11 cellular contexts compared by ENCODE assay signal in the genomic region with DNA sequence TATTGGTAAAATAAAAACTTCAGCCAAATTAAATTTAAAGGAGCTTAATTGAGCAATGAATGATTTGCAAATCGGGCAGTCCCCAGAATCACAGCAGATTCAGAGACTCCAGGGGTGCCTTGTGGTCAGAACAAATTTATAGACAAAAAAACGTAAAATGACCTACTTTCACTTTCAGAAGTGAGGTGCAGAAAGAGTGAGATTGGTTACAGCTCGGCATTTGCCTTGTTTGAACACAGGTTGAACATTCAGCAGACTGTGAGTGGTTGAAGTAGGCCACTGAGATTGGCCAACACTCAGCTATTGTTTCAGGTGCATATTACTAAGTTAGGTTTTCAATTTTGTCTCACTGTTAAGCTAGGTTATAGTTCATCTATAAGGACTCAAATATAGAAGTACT.
A peak's percentile ranks its signal among the peaks of the same experiment; 100 is the strongest.
DNase-seq lines count a peak whose midpoint lies in the region; ATAC-seq, FAIRE-seq and TF ChIP-seq lines count a peak whose summit lies in the region.
"Had no signal": no experiment of that assay in that cellular context is flagged by ENCODE, and none has a peak within 500 bp of the region (broad histone marks: within the 10 kb centered on the region; RNA-seq: fewer than 3 reads in every experiment).

No MANE protein-coding gene starts in this region.

- ATAC-seq in A549 (no peak), HG02970 (IDR thresholded peaks at IDR 0.05; ENCODE audit: low FRiP score, unreplicated experiment) (no peak), GM18511 (IDR thresholded peaks at IDR 0.05; ENCODE audit: unreplicated experiment) (no peak), GM18870 (IDR thresholded peaks at IDR 0.05; ENCODE audit: unreplicated experiment) (no peak)

- peak overlapping the region; percentile 51; the same call in 2 of the 3 replicates for H3K4me2 ChIP-seq in A549

- TF ChIP-seq EP300 in A549 (IDR thresholded peaks at IDR 0.05) = no peak

- CTCF ChIA-PET in A549 (lab: Yijun Ruan, JAX) = interaction anchor here (0.9 to 1.0 kb wide), 2 partner anchors 29 to 44 kb away, joined by 3 read pairs; no protein-coding TSS in a partner anchor

- H3K36me3 ChIP-seq in mucosa of rectum (ENCODE audit: control insufficient read depth in 2 of 2, insufficient read depth in 2 of 2, low read length in 2 of 2) = no peaks in the 10 kb centered on the region

- peak overlapping the region; percentile 73 for H3K27ac Mint-ChIP-seq in chondrocyte (ENCODE audit: unreplicated experiment)
- H3K27ac Mint-ChIP-seq: T-helper 2 cell treated with Interferon-gamma antibody and Interleukin-4, amounts not matched to agents 5 μg/mL and 100 μg/mL, for 36 hours had no signal

- POLR2A ChIA-PET in A549 (lab: Yijun Ruan, JAX) = no interaction called here

- H3K27me3 Mint-ChIP-seq in chondrocyte (ENCODE audit: low read depth) = no peaks in the 10 kb centered on the region

- H3K27ac ChIP-seq in A549 = peak overlapping the region; percentile 33 to 37; a peak in 4 of 6 replicates
- H3K27ac ChIP-seq in mucosa of rectum (ENCODE audit: low read depth in 2 of 2, low read length in 2 of 2) = no peak overlapping the region

- H3K4me3 ChIP-seq in A549 (no peak overlapping the region), mucosa of rectum (ENCODE audit: low read length in 2 of 2) (peak overlapping the region; percentile 44 to 63)

- WGBS in A549 (ENCODE audit: missing lambda C conversion rate) = 66% methylated on average over 3 of the region's 3 CpGs

- H3K9me3 Mint-ChIP-seq in chondrocyte (ENCODE audit: low read depth) = peaks cover 10% of the 10 kb centered on the region

- peaks cover 32% of the 10 kb centered on the region for H3K9me3 ChIP-seq in A549
- H3K9me3 ChIP-seq in mucosa of rectum (ENCODE audit: control insufficient read depth in 2 of 2, low read length in 2 of 2) = no peaks in the 10 kb centered on the region

- TF ChIP-seq RAD21 in A549 (conservative IDR thresholded peaks at IDR 0.05 in 1 of 2, IDR thresholded peaks at IDR 0.05 in 1 of 2) = no peak

- no peak for TF ChIP-seq POLR2A in A549 (IDR thresholded peaks at IDR 0.05; ENCODE audit: low read length)

- TF ChIP-seq CTCF in A549 (IDR thresholded peaks at IDR 0.05) (no peak), chondrocyte (IDR thresholded peaks at IDR 0.05) (no peak)

- no peak for FAIRE-seq in A549 (lab: Jason Lieb, UNC)
- FAIRE-seq: frontal cortex had no signal

- no peaks in the 10 kb centered on the region for H3K27me3 ChIP-seq in mucosa of rectum (ENCODE audit: control insufficient read depth in 2 of 2, insufficient read depth in 2 of 2, low read length in 2 of 2)

- peaks cover 3% of the 10 kb centered on the region for H3K36me3 Mint-ChIP-seq in chondrocyte (ENCODE audit: low read depth)

- no peak for DNase-seq in A549 (ENCODE audit: low read depth in 1 of 2, low spot score in 1 of 2)
- DNase-seq in LoVo (ENCODE audit: low spot score) = peak; percentile 15
- no peak for DNase-seq in chondrocyte (ENCODE audit: low spot score)
- no peak for DNase-seq in activated naive CD4-positive, alpha-beta T cell (lab: John Stamatoyannopoulos, UW)
- DNase-seq: activated gamma-delta T cell had no signal

- H3K4me1 ChIP-seq in A549 (peaks cover 34% of the 10 kb centered on the region), mucosa of rectum (ENCODE audit: control insufficient read depth in 2 of 2, insufficient read depth in 2 of 2, low read length in 2 of 2) (no peaks in the 10 kb centered on the region)

- H3K9ac ChIP-seq in mucosa of rectum (ENCODE audit: low read depth in 1 of 2, low read length in 2 of 2) = peak overlapping the region in 1 of 2 donors; percentile 29

- no peak overlapping the region for H3K4me3 Mint-ChIP-seq in chondrocyte (ENCODE audit: unreplicated experiment)
- H3K4me3 Mint-ChIP-seq: T-helper 2 cell treated with Interferon-gamma antibody and Interleukin-4, amounts not matched to agents 5 μg/mL and 100 μg/mL, for 36 hours had no signal

- peaks cover 56% of the 10 kb centered on the region for H3K4me1 Mint-ChIP-seq in chondrocyte (ENCODE audit: low read depth)

TF ChIP-seq in A549, 52 proteins besides CTCF, POLR2A, EP300 and RAD21:
- TF ChIP-seq CHD4 (IDR thresholded peaks at IDR 0.05; ENCODE audit: borderline replicate concordance) = no peak
- no peak for TF ChIP-seq ZNF302 (CRISPR knock-in tag; IDR thresholded peaks at IDR 0.05)
- no peak for TF ChIP-seq RNF2 (IDR thresholded peaks at IDR 0.05; ENCODE audit: borderline replicate concordance, low read depth)
- no peak for TF ChIP-seq ZSCAN20 (CRISPR knock-in tag; IDR thresholded peaks at IDR 0.05)
- TF ChIP-seq, protein P1, sequence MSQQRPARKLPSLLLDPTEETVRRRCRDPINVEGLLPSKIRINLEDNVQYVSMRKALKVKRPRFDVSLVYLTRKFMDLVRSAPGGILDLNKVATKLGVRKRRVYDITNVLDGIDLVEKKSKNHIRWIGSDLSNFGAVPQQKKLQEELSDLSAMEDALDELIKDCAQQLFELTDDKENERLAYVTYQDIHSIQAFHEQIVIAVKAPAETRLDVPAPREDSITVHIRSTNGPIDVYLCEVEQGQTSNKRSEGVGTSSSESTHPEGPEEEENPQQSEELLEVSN (IDR thresholded peaks at IDR 0.05; ENCODE audit: borderline replicate concordance, low read depth) = no peak
- TF ChIP-seq SMC3 (IDR thresholded peaks at IDR 0.05) = no peak
- TF ChIP-seq FOSB (CRISPR knock-in tag; IDR thresholded peaks at IDR 0.05) = no peak
- TF ChIP-seq, protein P2, sequence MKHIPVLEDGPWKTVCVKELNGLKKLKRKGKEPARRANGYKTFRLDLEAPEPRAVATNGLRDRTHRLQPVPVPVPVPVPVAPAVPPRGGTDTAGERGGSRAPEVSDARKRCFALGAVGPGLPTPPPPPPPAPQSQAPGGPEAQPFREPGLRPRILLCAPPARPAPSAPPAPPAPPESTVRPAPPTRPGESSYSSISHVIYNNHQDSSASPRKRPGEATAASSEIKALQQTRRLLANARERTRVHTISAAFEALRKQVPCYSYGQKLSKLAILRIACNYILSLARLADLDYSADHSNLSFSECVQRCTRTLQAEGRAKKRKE (CRISPR knock-in tag; IDR thresholded peaks at IDR 0.05; ENCODE audit: low read depth) = no peak
- no peak for TF ChIP-seq NFE2L2 (conservative IDR thresholded peaks at IDR 0.05; ENCODE audit: low read length)
- no peak for TF ChIP-seq KDM1A (IDR thresholded peaks at IDR 0.05; ENCODE audit: low read depth)
- TF ChIP-seq KDM5A (IDR thresholded peaks at IDR 0.05) = no peak
- TF ChIP-seq SREBF2 (IDR thresholded peaks at IDR 0.05) = no peak
- TF ChIP-seq, protein P3, sequence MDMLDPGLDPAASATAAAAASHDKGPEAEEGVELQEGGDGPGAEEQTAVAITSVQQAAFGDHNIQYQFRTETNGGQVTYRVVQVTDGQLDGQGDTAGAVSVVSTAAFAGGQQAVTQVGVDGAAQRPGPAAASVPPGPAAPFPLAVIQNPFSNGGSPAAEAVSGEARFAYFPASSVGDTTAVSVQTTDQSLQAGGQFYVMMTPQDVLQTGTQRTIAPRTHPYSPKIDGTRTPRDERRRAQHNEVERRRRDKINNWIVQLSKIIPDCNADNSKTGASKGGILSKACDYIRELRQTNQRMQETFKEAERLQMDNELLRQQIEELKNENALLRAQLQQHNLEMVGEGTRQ (IDR thresholded peaks at IDR 0.05) = no peak
- TF ChIP-seq TFCP2L1 (CRISPR knock-in tag; IDR thresholded peaks at IDR 0.05) = no peak
- TF ChIP-seq ZFP36 (IDR thresholded peaks at IDR 0.05; ENCODE audit: borderline replicate concordance, partially characterized antibody) = no peak
- no peak for TF ChIP-seq HOXA7 (CRISPR knock-in tag; IDR thresholded peaks at IDR 0.05)
- TF ChIP-seq GATA3 (IDR thresholded peaks at IDR 0.05; ENCODE audit: borderline replicate concordance) = no peak
- TF ChIP-seq FOSL2 (IDR thresholded peaks at IDR 0.05) = no peak
- TF ChIP-seq FOSL2 (CRISPR knock-in tag; IDR thresholded peaks at IDR 0.05) = no peak

Comparison
In these comparisons a context has a peak if more than half of its experiments do, and no peak if none do; other contexts are left out.
1. H3K27ac ChIP-seq: peak in A549 (2 of 2); none in mucosa of rectum (0 of 2).